In the genomic region with DNA sequence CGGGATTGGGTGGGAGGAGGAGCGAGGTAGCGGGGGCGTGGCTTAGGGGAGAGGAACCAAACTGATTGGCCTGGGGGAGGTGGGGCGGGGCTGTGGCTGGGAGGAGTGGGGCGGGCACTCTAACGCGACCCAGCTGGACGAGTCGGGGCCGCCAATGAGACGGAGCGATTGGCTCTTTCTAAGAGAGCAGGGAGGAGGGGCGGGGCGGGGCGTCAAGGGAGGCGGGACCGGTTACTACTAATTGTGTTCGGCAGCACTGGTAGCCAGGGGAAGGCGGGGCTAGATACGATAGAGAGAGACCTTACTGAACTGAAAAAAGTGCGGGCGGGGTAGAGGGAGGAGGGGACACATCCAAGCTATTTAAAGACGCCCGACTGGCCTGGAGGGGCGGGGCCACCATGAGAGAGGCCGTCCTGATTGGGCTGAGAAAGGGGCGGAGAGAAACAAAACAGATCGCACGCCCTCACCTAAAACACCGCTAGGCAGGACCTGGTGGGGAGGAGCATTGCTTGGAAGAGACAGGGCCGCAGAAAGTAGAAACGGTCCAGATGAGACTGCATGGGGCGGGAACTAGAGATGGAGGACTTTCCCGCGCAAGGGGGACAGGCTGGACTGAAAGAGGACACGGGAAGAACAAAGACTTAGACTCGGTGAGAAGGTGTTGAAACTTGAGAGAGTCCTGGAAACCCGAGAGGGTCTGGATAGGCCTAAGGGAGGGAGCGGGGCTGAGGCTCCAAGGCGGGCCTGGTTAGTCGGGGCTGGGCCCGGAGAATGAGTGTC, we compare ENCODE assay signal across 9 cellular contexts. TPM values are rescaled to one million over a fixed set of nuclear protein-coding genes. Genes with fewer than 3 reads are reported as not detected.
A peak's percentile ranks its signal among the peaks of the same experiment; 100 is the strongest.
DNase-seq lines count a peak whose midpoint lies in the region; ATAC-seq and TF ChIP-seq lines count a peak whose summit lies in the region.
"Had no signal": no experiment of that assay in that cellular context is flagged by ENCODE, and none has a peak within 500 bp of the region (broad histone marks: within the 10 kb centered on the region; RNA-seq: fewer than 3 reads in every experiment).

A gene (minus strand): TSS at position 232 of the 780 bp plus-strand sequence. CDS start 295 bp downstream, outside the sequence.

- peak within 1 kb of the TSS; percentile 76 for H3K4me2 ChIP-seq in BLaER1

- DNase-seq in NOMO-1 treated with DMSO at 0.1 percent for 48 hours (lab: John Stamatoyannopoulos, UW; ENCODE audit: unreplicated experiment) (peak; percentile 100), erythroblast (lab: John Stamatoyannopoulos, UW) (peak; percentile 93 to 96), mucosa of descending colon (peak; percentile 98 to 100 (median 100))
- DNase-seq in activated T-cell treated with anti-CD3 and anti-CD28 coated beads, Interleukin-2, amount 50 U/mL, for 1 hour: peak; percentile 84
- DNase-seq in stimulated activated CD8-positive, alpha-beta memory T cell treated with anti-CD3 and anti-CD28 coated beads, Interleukin-4, amount 100 ng/mL, for 24 hours (ENCODE audit: low read depth): peak; percentile 75

- H3K9ac ChIP-seq in BLaER1: no peak within 1 kb of the TSS

- no peak for TF ChIP-seq CTCF in mucosa of descending colon (IDR thresholded peaks at IDR 0.05)

- no peaks in the 10 kb centered on the region for H3K36me3 ChIP-seq in BLaER1
- H3K36me3 ChIP-seq in mucosa of descending colon (ENCODE audit: low read depth): no peaks in the 10 kb centered on the region

- H3K9me3 ChIP-seq in BLaER1 (peaks cover 21% of the 10 kb centered on the region), mucosa of descending colon (no peaks in the 10 kb centered on the region)

- H3K4me1 ChIP-seq in BLaER1: peaks cover 36% of the 10 kb centered on the region
- peaks cover 10% of the 10 kb centered on the region for H3K4me1 ChIP-seq in mucosa of descending colon (ENCODE audit: low read depth)

- peak; percentile 34 for TF ChIP-seq POLR2A in erythroblast (IDR thresholded peaks at IDR 0.05; ENCODE audit: low read length)

- H3K27me3 ChIP-seq in BLaER1: peaks cover 67% of the 10 kb centered on the region

- ATAC-seq in GM19328 (IDR thresholded peaks at IDR 0.05; ENCODE audit: unreplicated experiment) (peak; percentile 40), HG03558 (IDR thresholded peaks at IDR 0.05; ENCODE audit: extremely low read depth, unreplicated experiment) (peak; percentile 20), mucosa of descending colon (peak; percentile 81)

- H3K4me3 ChIP-seq in BLaER1: 0 out of 2 replicates have a peak within 1 kb of the TSS, but pooled peaks have one; percentile 59
- H3K4me3 ChIP-seq in mucosa of descending colon: no peak within 1 kb of the TSS

- intact Hi-C loops in mucosa of descending colon (cut with DNase I, micrococcal nuclease): no loop called here

- H4K20me1 ChIP-seq in BLaER1: peaks cover 6% of the 10 kb centered on the region; the same call in 1 of the 2 replicates

- H3K27ac ChIP-seq in BLaER1: no peak within 1 kb of the TSS

RNA-seq across cellular contexts. Expression of the gene that starts here (rescaled TPM):
- total RNA-seq in mucosa of descending colon: 1 to 10 TPM in 2 of 3 donors, under 1 TPM in 1; 0.49 to 1.5 (median 1.1) TPM
- total RNA-seq: LHCN-M2 had no signal

Comparison
In these comparisons a context has a peak if more than half of its experiments do, and no peak if none do; other contexts are left out.
1. ATAC-seq: peak in every context shown above with its lines; median percentile 81 in mucosa of descending colon; 40 in GM19328; 20 in HG03558.